20 cellular contexts compared by ENCODE assay signal in genomic region chr7:35492451-35493175, GRCh38.
DNase-seq lines count a peak whose midpoint lies in the region; ATAC-seq and TF ChIP-seq lines count a peak whose summit lies in the region.
"Had no signal": no experiment of that assay in that cellular context is flagged by ENCODE, and none has a peak within 500 bp of the region (broad histone marks: within the 10 kb centered on the region; RNA-seq: fewer than 3 reads in every experiment).

No MANE protein-coding gene starts in this region.

- H3K4me2 ChIP-seq in neural progenitor cell: no peak overlapping the region
- H3K4me2 ChIP-seq: BLaER1 treated with 17β-estradiol and CSF1 and Interleukin-3, amounts not matched to agents 10 nM and 100 nM had no signal

- no peak overlapping the region for H3K4me3 Mint-ChIP-seq in neural progenitor cell
- H3K4me3 Mint-ChIP-seq: CD4-positive, alpha-beta memory T cell had no signal

- H3K36me3 Mint-ChIP-seq in neural progenitor cell: no peaks in the 10 kb centered on the region
- H3K36me3 Mint-ChIP-seq: CD4-positive, alpha-beta memory T cell had no signal

- H3F3A ChIP-seq in neural progenitor cell (ENCODE audit: low read depth): no peaks in the 10 kb centered on the region

- peak overlapping the region; percentile 5 for H2AFZ ChIP-seq in neural progenitor cell (replicated peaks)

- H3K9ac ChIP-seq in neural progenitor cell: no peak overlapping the region
- H3K9ac ChIP-seq: BLaER1 treated with 17β-estradiol and CSF1 and Interleukin-3, amounts not matched to agents 10 nM and 100 nM had no signal

- no peaks in the 10 kb centered on the region for H3K79me2 ChIP-seq in neural progenitor cell (ENCODE audit: low read depth)

- peak overlapping the region; percentile 11 for H3K27ac ChIP-seq in AG04450 (ENCODE audit: low read depth, low read length)
- H3K27ac ChIP-seq in WERI-Rb-1: peak overlapping the region; percentile 73
- no peak overlapping the region for H3K27ac ChIP-seq in neural progenitor cell
- H3K27ac ChIP-seq: BLaER1 treated with 17β-estradiol and CSF1 and Interleukin-3, amounts not matched to agents 10 nM and 100 nM; SJCRH30 had no signal

- no peak for DNase-seq in AG04450 (ENCODE audit: low read depth, low spot score)
- peak; percentile 88 for DNase-seq in DMS 273 (lab: John Stamatoyannopoulos, UW; ENCODE audit: unreplicated experiment)
- peak; percentile 71 for DNase-seq in WERI-Rb-1
- DNase-seq in neural progenitor cell (ENCODE audit: low spot score): no peak
- no peak for DNase-seq in GM10266 (ENCODE audit: extremely low spot score)
- DNase-seq in posterior vena cava (ENCODE audit: low spot score): no peak
- DNase-seq: Caco-2; CD4-positive, alpha-beta memory T cell; DMS153; KG1; NCI-H1092 treated with DMSO at 0.1 percent for 48 hours; NCI-H146; NCI-H2081; NCI-H446 treated with DMSO at 0.1 percent for 48 hours; NCI-H748 treated with DMSO at 0.1 percent for 48 hours; SJCRH30 had no signal

- H3K4me1 Mint-ChIP-seq in neural progenitor cell: peaks cover 8% of the 10 kb centered on the region
- H3K4me1 Mint-ChIP-seq: CD4-positive, alpha-beta memory T cell had no signal

- no peaks in the 10 kb centered on the region for H3K9me3 Mint-ChIP-seq in neural progenitor cell
- H3K9me3 Mint-ChIP-seq: CD4-positive, alpha-beta memory T cell had no signal

- no peak overlapping the region for H3K27ac Mint-ChIP-seq in neural progenitor cell
- H3K27ac Mint-ChIP-seq: CD4-positive, alpha-beta memory T cell had no signal

- no peaks in the 10 kb centered on the region for H3K36me3 ChIP-seq in WERI-Rb-1
- H3K36me3 ChIP-seq in neural progenitor cell: no peaks in the 10 kb centered on the region
- H3K36me3 ChIP-seq: BLaER1 treated with 17β-estradiol and CSF1 and Interleukin-3, amounts not matched to agents 10 nM and 100 nM; SJCRH30 had no signal

- no peaks in the 10 kb centered on the region for H3K4me1 ChIP-seq in neural progenitor cell
- H3K4me1 ChIP-seq: Caco-2, SJCRH30 had no signal

- H3K27me3 Mint-ChIP-seq in neural progenitor cell (ENCODE audit: insufficient read depth, low read depth): no peaks in the 10 kb centered on the region

- no peak for ATAC-seq in HG03521 (IDR thresholded peaks at IDR 0.05; ENCODE audit: unreplicated experiment)
- ATAC-seq: HCT116, Panc1 had no signal

- CTCF ChIA-PET in AG04450 (lab: Charles Lee): no interaction called here

- H3K9me3 ChIP-seq in AG04450 (ENCODE audit: control insufficient read depth, insufficient read depth, low read length) (no peaks in the 10 kb centered on the region), WERI-Rb-1 (ENCODE audit: severe bottlenecking) (no peaks in the 10 kb centered on the region), neural progenitor cell (ENCODE audit: low read depth) (no peaks in the 10 kb centered on the region)
- H3K9me3 ChIP-seq: Caco-2, SJCRH30 had no signal

- POLR2A ChIA-PET in AG04450 (lab: Yijun Ruan, JAX): no interaction called here

- H3K4me3 ChIP-seq in AG04450 (ENCODE audit: low read depth, low read length) (no peak overlapping the region), WERI-Rb-1 (ENCODE audit: low read depth, low read length) (peak overlapping the region; percentile 5; the same call in 1 of the 2 replicates), neural progenitor cell (no peak overlapping the region)
- H3K4me3 ChIP-seq: BLaER1 treated with 17β-estradiol and CSF1 and Interleukin-3, amounts not matched to agents 10 nM and 100 nM; SJCRH30 had no signal

- intact Hi-C loops in posterior vena cava (cut with DNase I): no loop called here

- TF ChIP-seq CTCF in AG04450 (IDR thresholded peaks at IDR 0.05; ENCODE audit: low read depth, low read length): no peak
- TF ChIP-seq CTCF in WERI-Rb-1 (IDR thresholded peaks at IDR 0.05; ENCODE audit: low read depth, low read length): no peak
- no peak for TF ChIP-seq CTCF in neural progenitor cell (IDR thresholded peaks at IDR 0.05)
- TF ChIP-seq CTCF in GM10266 (IDR thresholded peaks at IDR 0.05; ENCODE audit: control insufficient read depth, insufficient read depth, low read depth, missing control alignments): no peak

- H3K27me3 ChIP-seq in AG04450 (ENCODE audit: control insufficient read depth, insufficient read depth, low read length) (no peaks in the 10 kb centered on the region), WERI-Rb-1 (ENCODE audit: insufficient read depth, low read depth, severe bottlenecking) (no peaks in the 10 kb centered on the region), neural progenitor cell (no peaks in the 10 kb centered on the region)
- H3K27me3 ChIP-seq: BLaER1 treated with 17β-estradiol and CSF1 and Interleukin-3, amounts not matched to agents 10 nM and 100 nM; SJCRH30 had no signal

- no peaks in the 10 kb centered on the region for H4K20me1 ChIP-seq in neural progenitor cell (ENCODE audit: low read depth)
- H4K20me1 ChIP-seq: BLaER1 treated with 17β-estradiol and CSF1 and Interleukin-3, amounts not matched to agents 10 nM and 100 nM had no signal

Comparison
In these comparisons a context has a peak if more than half of its experiments do, and no peak if none do; other contexts are left out.
1. DNase-seq: peak in DMS 273 (single experiment) and WERI-Rb-1 (single experiment); none in AG04450 (single experiment), neural progenitor cell (single experiment), GM10266 (single experiment) and posterior vena cava (single experiment).